In genomic region chr20:53177687-53178086, GRCh38 we compare ENCODE assay signal across 27 cellular contexts.
"Had no signal": no experiment of that assay in that cellular context is flagged by ENCODE, and none has a peak within 500 bp of the region (broad histone marks: within the 10 kb centered on the region; RNA-seq: fewer than 3 reads in every experiment).

No MANE protein-coding gene starts in this region.

- H3K27ac ChIP-seq: stomach, suprapubic skin, testis, thoracic aorta, thyroid gland, tibial artery, tibial nerve, transverse colon, upper lobe of left lung, upper lobe of right lung, uterus, vagina had no signal

- H3K9me3 ChIP-seq: stomach, suprapubic skin, testis, thoracic aorta, thyroid gland, tibial artery, tibial nerve, transverse colon, upper lobe of left lung, upper lobe of right lung, uterus, vagina had no signal

- H3K27me3 ChIP-seq: stomach, suprapubic skin, testis, thyroid gland, tibial artery, tibial nerve, transverse colon, upper lobe of left lung, upper lobe of right lung, uterus, vagina had no signal

- H3K36me3 ChIP-seq: stomach, suprapubic skin, thoracic aorta, thyroid gland, tibial artery, tibial nerve, transverse colon, upper lobe of left lung, upper lobe of right lung, uterus, vagina had no signal

- ATAC-seq: stimulated activated effector memory CD8-positive, alpha-beta T cell treated with anti-CD3 and anti-CD28 coated beads, Interleukin-12 subunit alpha, Interleukin-12 subunit beta, amount 100 ng/mL, for 72 hours; stimulated activated memory B cell treated with anti-CD40 and anti-IgM and Interleukin-4, amounts not matched to agents 10 μg/mL and 1 μg/mL and 100 μg/mL, for 72 hours; stimulated activated naive B cell treated with anti-CD40 and anti-IgM and Interleukin-4, amounts not matched to agents 10 μg/mL and 1 μg/mL and 100 μg/mL, for 72 hours; stimulated activated naive CD8-positive, alpha-beta T cell treated with anti-CD3 and anti-CD28 coated beads, Interleukin-15, amount 100 ng/mL, for 72 hours; stimulated activated naive CD8-positive, alpha-beta T cell treated with anti-CD3 and anti-CD28 coated beads, Interleukin-15, Interleukin-2, amounts not matched to agents 100 U/mL and 50 U/mL, for 24 hours; upper lobe of right lung had no signal

- FAIRE-seq: urothelium cell line had no signal

- H3K4me1 ChIP-seq: stomach, suprapubic skin, thyroid gland, tibial artery, tibial nerve, transverse colon, upper lobe of left lung, upper lobe of right lung, uterus, vagina had no signal

- H3K4me3 ChIP-seq: stomach, suprapubic skin, testis, thoracic aorta, thyroid gland, tibial artery, tibial nerve, transverse colon, upper lobe of left lung, upper lobe of right lung, uterus, vagina had no signal

- DNase-seq: stimulated activated CD4-positive, alpha-beta T cell treated with anti-CD3 and anti-CD28 coated beads, Interleukin-2, amount 100 ng/mL, for 48 hours; stimulated activated CD4-positive, alpha-beta T cell treated with anti-CD3 and anti-CD28 coated beads, Interleukin-4, amount 100 ng/mL, for 1 hour; stimulated activated CD4-positive, alpha-beta T cell treated with anti-CD3 and anti-CD28 coated beads, Interleukin-4, amount 100 ng/mL, for 24 hours; stimulated activated CD4-positive, alpha-beta T cell treated with anti-CD3 and anti-CD28 coated beads, Interleukin-4, amount 100 ng/mL, for 4 hours; stimulated activated CD8-positive, alpha-beta memory T cell treated with anti-CD3 and anti-CD28 coated beads, Interleukin-4, amount 100 ng/mL, for 48 hours; stimulated activated naive B cell treated with anti-CD40 and anti-IgM and Interleukin-4, amounts not matched to agents 10 μg/mL and 1 μg/mL and 100 μg/mL, for 72 hours; stimulated activated naive CD4-positive, alpha-beta T cell; stimulated activated naive CD4-positive, alpha-beta T cell treated with Interleukin-2 at 50 U/mL for 16 hours; stimulated activated naive CD8-positive, alpha-beta T cell treated with anti-CD3 and anti-CD28 coated beads, Interleukin-15, amount 100 ng/mL, for 72 hours; stimulated activated naive CD8-positive, alpha-beta T cell treated with anti-CD3 and anti-CD28 coated beads, Interleukin-15, Interleukin-2, amounts not matched to agents 100 U/mL and 50 U/mL, for 24 hours; stomach; substantia nigra; testis; thyroid gland; tibial artery; transverse colon; trophoblast cell; upper lobe of left lung; upper lobe of right lung; uterus had no signal
